Comparison of ENCODE assay signal across 8 cellular contexts in genomic region chrX:107673401-107673800, GRCh38. TPM values are rescaled to one million over a fixed set of nuclear protein-coding genes. Genes with fewer than 3 reads are reported as not detected.
DNase-seq lines count a peak whose midpoint lies in the region; ATAC-seq, FAIRE-seq and TF ChIP-seq lines count a peak whose summit lies in the region.

No MANE protein-coding gene starts in this region.

- DNase-seq in GM18507 (ENCODE audit: extremely low spot score, insufficient read length, low read depth) (no peak), astrocyte (ENCODE audit: low read depth) (no peak), neuronal stem cell (ENCODE audit: low spot score) (no peak), NCI-H1048 (lab: John Stamatoyannopoulos, UW) (no peak), G401 (ENCODE audit: low spot score) (no peak), NCI-H748 treated with DMSO at 0.1 percent for 48 hours (lab: John Stamatoyannopoulos, UW) (no peak), germinal center (ENCODE audit: low spot score) (no peak)

- H3K27me3 ChIP-seq in astrocyte (ENCODE audit: insufficient read depth, low read length) (no peaks in the 10 kb centered on the region), neuronal stem cell (ENCODE audit: control insufficient read depth in 3 of 3, insufficient read depth in 3 of 3, low read depth in 1 of 3, low read length in 3 of 3) (peaks cover 0 to 31% (median 0%) of the 10 kb centered on the region in 3 experiments)

- no peak overlapping the region for H2AK5ac ChIP-seq in neuronal stem cell (ENCODE audit: low read depth, low read length)

- peak; percentile 59 for FAIRE-seq in GM18507 (lab: Jason Lieb, UNC)
- peak; percentile 13 for FAIRE-seq in astrocyte (lab: Jason Lieb, UNC)

- no peaks in the 10 kb centered on the region for H3K36me3 ChIP-seq in astrocyte (ENCODE audit: insufficient read depth, low read length)
- H3K36me3 ChIP-seq in neuronal stem cell (replicated peaks in 1 of 2; ENCODE audit: control insufficient read depth in 2 of 2, insufficient read depth in 2 of 2, low read length in 2 of 2) = no peaks in the 10 kb centered on the region

- H3K9me3 ChIP-seq in astrocyte (ENCODE audit: insufficient read depth, low read depth, low read length) = no peaks in the 10 kb centered on the region
- H3K9me3 ChIP-seq in neuronal stem cell (replicated peaks in 1 of 2; ENCODE audit: control insufficient read depth in 2 of 2, insufficient read depth in 1 of 2, low read depth in 1 of 2, low read length in 2 of 2) = no peaks in the 10 kb centered on the region

- H3K23ac ChIP-seq in neuronal stem cell (ENCODE audit: low read depth, low read length, poor library complexity) = no peak overlapping the region

- no peak overlapping the region for H2AFZ ChIP-seq in astrocyte (ENCODE audit: low read depth, low read length)
- no peak overlapping the region for H2AFZ ChIP-seq in neuronal stem cell (ENCODE audit: low read length)

- H3K27me3 Mint-ChIP-seq in astrocyte (ENCODE audit: low read depth, unreplicated experiment) = no peaks in the 10 kb centered on the region

- no peak overlapping the region for H2BK12ac ChIP-seq in neuronal stem cell (ENCODE audit: low read length)

- no peak overlapping the region for H3K4ac ChIP-seq in neuronal stem cell (ENCODE audit: low read length)

- no peak for TF ChIP-seq CTCF in astrocyte (IDR thresholded peaks at IDR 0.05; ENCODE audit: insufficient read depth, low read depth, low read length)

- H2BK120ac ChIP-seq in neuronal stem cell (ENCODE audit: low read depth, low read length) = no peak overlapping the region

- no peaks in the 10 kb centered on the region for H4K20me1 ChIP-seq in astrocyte (ENCODE audit: insufficient read depth, low read length)

- no peaks in the 10 kb centered on the region for H3K79me1 ChIP-seq in neuronal stem cell (ENCODE audit: low read depth, low read length)

- H3K9me3 Mint-ChIP-seq in astrocyte (ENCODE audit: unreplicated experiment) = no peaks in the 10 kb centered on the region

- in situ Hi-C loops in G401 (cut with HindIII; ENCODE audit: low sequenced_read_pairs) = no loop called here

- H3K4me1 ChIP-seq in astrocyte (ENCODE audit: insufficient read depth, low read length) (peaks cover 22% of the 10 kb centered on the region), neuronal stem cell (ENCODE audit: control insufficient read depth in 2 of 2, insufficient read depth in 1 of 2, low read depth in 1 of 2, low read length in 2 of 2) (peaks cover 2 to 10% of the 10 kb centered on the region in 2 donors)

- H2BK15ac ChIP-seq in neuronal stem cell (ENCODE audit: low read length) = no peak overlapping the region

- H3K27ac ChIP-seq in astrocyte (ENCODE audit: low read depth, low read length) (no peak overlapping the region), neuronal stem cell (replicated peaks; ENCODE audit: low read length) (no peak overlapping the region)

- no peak overlapping the region for H2BK5ac ChIP-seq in neuronal stem cell (ENCODE audit: low read length)

- H4K91ac ChIP-seq in neuronal stem cell (ENCODE audit: low read depth, low read length, poor library complexity) = no peak overlapping the region

- no peak overlapping the region for H3K14ac ChIP-seq in neuronal stem cell (ENCODE audit: low read length)

- peak; percentile 5 for ATAC-seq in HG03097 (IDR thresholded peaks at IDR 0.05; ENCODE audit: low FRiP score, unreplicated experiment)

- H3K4me3 ChIP-seq in astrocyte (ENCODE audit: insufficient read depth, low read depth, low read length) (no peak overlapping the region), neuronal stem cell (ENCODE audit: low read length in 2 of 2) (no peak overlapping the region)

- no peak overlapping the region for H3K4me2 ChIP-seq in astrocyte (ENCODE audit: low read length)
- H3K4me2 ChIP-seq in neuronal stem cell (ENCODE audit: insufficient read depth, low read length, poor library complexity, severe bottlenecking) = peak overlapping the region; percentile 3

- H3K36me3 Mint-ChIP-seq in astrocyte (ENCODE audit: low read depth, unreplicated experiment) = no peaks in the 10 kb centered on the region

- H3K9ac ChIP-seq in astrocyte (ENCODE audit: low read length) (no peak overlapping the region), neuronal stem cell (ENCODE audit: low read depth, low read length, poor library complexity) (no peak overlapping the region)

- no peak overlapping the region for H4K8ac ChIP-seq in neuronal stem cell (ENCODE audit: low read depth, low read length)

- no peak overlapping the region for H3K4me3 Mint-ChIP-seq in astrocyte (ENCODE audit: unreplicated experiment)

- H3K4me1 Mint-ChIP-seq in astrocyte (ENCODE audit: low read depth, unreplicated experiment) = peaks cover 11% of the 10 kb centered on the region

- no CpG with 5 or more reads among the region's 6 CpGs for WGBS in neuronal stem cell (ENCODE audit: extremely low coverage in 2 of 2, insufficient read length in 2 of 2, insufficient replicate concordance in 1 of 2), 2 donors

- no peak overlapping the region for H3K18ac ChIP-seq in neuronal stem cell (ENCODE audit: low read length)

- no peaks in the 10 kb centered on the region for H3K79me2 ChIP-seq in astrocyte (ENCODE audit: insufficient read depth, low read length)

- H3K27ac Mint-ChIP-seq in astrocyte (ENCODE audit: unreplicated experiment) = no peak overlapping the region

RNA-seq across cellular contexts. Expression of gene PRPS1, which starts 45.1 kb away (rescaled TPM):
- total RNA-seq in astrocyte = 155 and 161 TPM in 2 replicates
- 67.0 TPM for polyA plus RNA-seq in neuronal stem cell (2013, experiment 1 of 2)
- 67.3 TPM for polyA plus RNA-seq in neuronal stem cell (2013, experiment 2 of 2)
- 99.8 and 113 TPM in 2 replicates for total RNA-seq in G401 (2014; rRNA removed; shearing (Covaris generic))
